Comparison of ENCODE assay signal across 19 cellular contexts in genomic region chr2:2732331-2733119, GRCh38.
A peak's percentile ranks its signal among the peaks of the same experiment; 100 is the strongest.
DNase-seq lines count a peak whose midpoint lies in the region; ATAC-seq and TF ChIP-seq lines count a peak whose summit lies in the region.
"Had no signal": no experiment of that assay in that cellular context is flagged by ENCODE, and none has a peak within 500 bp of the region (broad histone marks: within the 10 kb centered on the region; RNA-seq: fewer than 3 reads in every experiment).

No MANE protein-coding gene starts in this region.

- no peak overlapping the region for H2BK15ac ChIP-seq in IMR-90 (ENCODE audit: low read depth, low read length)
- H2BK15ac ChIP-seq in neuronal stem cell (ENCODE audit: low read length) = no peak overlapping the region

- H2AK5ac ChIP-seq in IMR-90 (ENCODE audit: low read depth, low read length) (no peak overlapping the region), neuronal stem cell (ENCODE audit: low read depth, low read length) (no peak overlapping the region)

- peaks cover 51% of the 10 kb centered on the region for H3K9me3 ChIP-seq in IMR-90 (ENCODE audit: control insufficient read depth, insufficient read depth, low read length)
- no peaks in the 10 kb centered on the region for H3K9me3 ChIP-seq in neuronal stem cell (replicated peaks in 1 of 2; ENCODE audit: control insufficient read depth in 2 of 2, insufficient read depth in 1 of 2, low read depth in 1 of 2, low read length in 2 of 2)
- H3K9me3 ChIP-seq: BE2C, BLaER1, Caco-2 had no signal

- no peak overlapping the region for H3K4me2 ChIP-seq in IMR-90 (ENCODE audit: low read depth, low read length)
- H3K4me2 ChIP-seq in neuronal stem cell (ENCODE audit: insufficient read depth, low read length, poor library complexity, severe bottlenecking) = no peak overlapping the region
- H3K4me2 ChIP-seq: BLaER1 had no signal

- no peaks in the 10 kb centered on the region for H3K79me1 ChIP-seq in IMR-90 (ENCODE audit: low read depth in 1 of 2, low read length in 2 of 2)
- H3K79me1 ChIP-seq in neuronal stem cell (ENCODE audit: low read depth, low read length) = no peaks in the 10 kb centered on the region

- H4K5ac ChIP-seq in IMR-90 (ENCODE audit: low read depth, low read length) = no peak overlapping the region

- CTCF ChIA-PET in IMR-90 (lab: Yijun Ruan, JAX) = no interaction called here
- CTCF ChIA-PET in GM10248 (lab: Yijun Ruan, JAX) = no interaction called here

- H2BK5ac ChIP-seq in IMR-90 (ENCODE audit: low read depth, low read length, poor library complexity, severe bottlenecking) (no peak overlapping the region), neuronal stem cell (ENCODE audit: low read length) (no peak overlapping the region)

- H4K20me1 ChIP-seq in IMR-90 (ENCODE audit: insufficient read depth, low read length) = no peaks in the 10 kb centered on the region
- H4K20me1 ChIP-seq: BLaER1 had no signal

- H3K4me3 Mint-ChIP-seq in nephron progenitor cell = no peak overlapping the region
- H3K4me3 Mint-ChIP-seq: CD4-positive, alpha-beta T cell; CD8-positive, alpha-beta T cell had no signal

- no peak overlapping the region for H2BK12ac ChIP-seq in neuronal stem cell (ENCODE audit: low read length)

- H3K27me3 ChIP-seq in IMR-90 (ENCODE audit: control insufficient read depth, insufficient read depth, low read length) = no peaks in the 10 kb centered on the region
- H3K27me3 ChIP-seq in neuronal stem cell (ENCODE audit: control insufficient read depth in 3 of 3, insufficient read depth in 3 of 3, low read depth in 1 of 3, low read length in 3 of 3) = no peaks in the 10 kb centered on the region
- H3K27me3 ChIP-seq: BE2C, BLaER1 had no signal

- H4K91ac ChIP-seq in IMR-90 (ENCODE audit: insufficient read depth, low read depth, low read length) (no peak overlapping the region), neuronal stem cell (ENCODE audit: low read depth, low read length, poor library complexity) (no peak overlapping the region)

- no peak overlapping the region for H3K18ac ChIP-seq in IMR-90 (ENCODE audit: low read depth, low read length)
- no peak overlapping the region for H3K18ac ChIP-seq in neuronal stem cell (ENCODE audit: low read length)

- H3K4me3 ChIP-seq in IMR-90 (ENCODE audit: insufficient read depth, low read depth, low read length) (no peak overlapping the region), neuronal stem cell (ENCODE audit: low read length in 2 of 2) (no peak overlapping the region)
- H3K4me3 ChIP-seq: BLaER1, GM12878 had no signal

- dilution Hi-C loops in IMR-90 (cut with HindIII; ENCODE audit: low sequenced_read_pairs, unreplicated experiment) = no loop called here

- H2AFZ ChIP-seq in IMR-90 (replicated peaks; ENCODE audit: low read length, poor library complexity) (peak overlapping the region; percentile 32), neuronal stem cell (ENCODE audit: low read length) (no peak overlapping the region)

- no peak for TF ChIP-seq RAD21 in IMR-90 (IDR thresholded peaks at IDR 0.05; ENCODE audit: low read length)

- H3K23ac ChIP-seq in IMR-90 (ENCODE audit: low read depth, low read length) (no peak overlapping the region), neuronal stem cell (ENCODE audit: low read depth, low read length, poor library complexity) (no peak overlapping the region)

- no peak overlapping the region for H3K56ac ChIP-seq in IMR-90 (ENCODE audit: extremely low read depth, insufficient read depth, low read length)

- H3K9me3 Mint-ChIP-seq in nephron progenitor cell = no peaks in the 10 kb centered on the region
- H3K9me3 Mint-ChIP-seq: CD4-positive, alpha-beta T cell; CD8-positive, alpha-beta T cell had no signal

- 43% methylated on average over 3 of the region's 17 CpGs; no CpG with 5 or more reads in 1 of the 2 experiments for WGBS in IMR-90 (ENCODE audit: extremely low coverage in 2 of 2, insufficient read length in 1 of 2), 2 experiments
- no CpG with 5 or more reads among the region's 17 CpGs for WGBS in neuronal stem cell (ENCODE audit: extremely low coverage in 2 of 2, insufficient read length in 2 of 2, insufficient replicate concordance in 1 of 2), 2 donors

- TF ChIP-seq POLR2A in IMR-90 (IDR thresholded peaks at IDR 0.05; ENCODE audit: low read depth, low read length) = no peak

- H3K14ac ChIP-seq in IMR-90 (replicated peaks; ENCODE audit: low read depth, low read length) (no peak overlapping the region), neuronal stem cell (ENCODE audit: low read length) (peak overlapping the region; percentile 89)

- DNase-seq in IMR-90 (no peak), nephron progenitor cell (no peak), neuronal stem cell (ENCODE audit: low spot score) (no peak), NCI-H446 treated with DMSO at 0.1 percent for 48 hours (lab: John Stamatoyannopoulos, UW) (no peak), GM10248 (ENCODE audit: extremely low spot score) (no peak), putamen (ENCODE audit: low spot score) (no peak)
- DNase-seq: 8988T; ACHN; BE2C; C1 segment of cervical spinal cord; Caco-2; Calu3; CD4-positive, alpha-beta T cell; CD8-positive, alpha-beta T cell; DMS79 treated with DMSO at 0.1 percent for 48 hours; GF-D8 had no signal

- H3K27ac Mint-ChIP-seq in nephron progenitor cell = peak overlapping the region; percentile 35
- H3K27ac Mint-ChIP-seq: CD4-positive, alpha-beta T cell; CD8-positive, alpha-beta T cell had no signal

- no peak overlapping the region for H3K4ac ChIP-seq in IMR-90 (ENCODE audit: low read depth, low read length)
- no peak overlapping the region for H3K4ac ChIP-seq in neuronal stem cell (ENCODE audit: low read length)

- no peak overlapping the region for H4K8ac ChIP-seq in IMR-90 (ENCODE audit: low read depth in 2 of 2, low read length in 2 of 2)
- H4K8ac ChIP-seq in neuronal stem cell (ENCODE audit: low read depth, low read length) = no peak overlapping the region

- H3K9ac ChIP-seq in IMR-90 (ENCODE audit: low read depth, low read length) = no peak overlapping the region
- no peak overlapping the region for H3K9ac ChIP-seq in neuronal stem cell (ENCODE audit: low read depth, low read length, poor library complexity)
- H3K9ac ChIP-seq: BLaER1 had no signal

- ATAC-seq in IMR-90 (ENCODE audit: low read depth) (no peak), GM18502 (IDR thresholded peaks at IDR 0.05; ENCODE audit: poor library complexity, unreplicated experiment) (no peak)
- ATAC-seq: CD8-positive, alpha-beta T cell; GM12878 had no signal

- H3K27me3 Mint-ChIP-seq in nephron progenitor cell (ENCODE audit: low read depth, poor library complexity) = no peaks in the 10 kb centered on the region
- H3K27me3 Mint-ChIP-seq: CD4-positive, alpha-beta T cell had no signal

- no peaks in the 10 kb centered on the region for H3K9me1 ChIP-seq in IMR-90 (ENCODE audit: insufficient read depth, low read length)

- intact Hi-C loops in IMR-90 (cut with micrococcal nuclease) = no loop called here

- in situ Hi-C loops in IMR-90 (cut with MboI; ENCODE audit: low sequenced_read_pairs) = no loop called here

- H3K4me1 Mint-ChIP-seq in nephron progenitor cell = peaks cover 27% of the 10 kb centered on the region

- H2BK20ac ChIP-seq in IMR-90 (ENCODE audit: low read depth, low read length) = no peak overlapping the region

- TF ChIP-seq CTCF in IMR-90 (conservative IDR thresholded peaks at IDR 0.05; ENCODE audit: low read depth, low read length) = no peak
- TF ChIP-seq CTCF in nephron progenitor cell (IDR thresholded peaks at IDR 0.05) = no peak
- no peak for TF ChIP-seq CTCF in GM10248 (IDR thresholded peaks at IDR 0.05; ENCODE audit: control extremely low read depth, extremely low read depth, low read depth, missing control alignments)

- no peak overlapping the region for H3K27ac ChIP-seq in IMR-90 (ENCODE audit: insufficient read depth, low read length)
- H3K27ac ChIP-seq in neuronal stem cell (replicated peaks; ENCODE audit: low read length) = no peak overlapping the region
- H3K27ac ChIP-seq: BLaER1 had no signal

- no peaks in the 10 kb centered on the region for H3K36me3 ChIP-seq in IMR-90 (ENCODE audit: control insufficient read depth, insufficient read depth, low read length)
- H3K36me3 ChIP-seq in neuronal stem cell (replicated peaks in 1 of 2; ENCODE audit: control insufficient read depth in 2 of 2, insufficient read depth in 2 of 2, low read length in 2 of 2) = no peaks in the 10 kb centered on the region
- H3K36me3 ChIP-seq: BE2C, BLaER1 had no signal

- no peak overlapping the region for H2AK9ac ChIP-seq in IMR-90 (replicated peaks; ENCODE audit: low read depth, low read length, poor library complexity)

- POLR2A ChIA-PET in IMR-90 (lab: Charles Lee; ENCODE audit: unreplicated experiment) = no interaction called here
- POLR2A ChIA-PET in GM10248 (lab: Yijun Ruan, JAX) = no interaction called here

- H2BK120ac ChIP-seq in IMR-90 (ENCODE audit: low read depth, low read length) (no peak overlapping the region), neuronal stem cell (ENCODE audit: low read depth, low read length) (no peak overlapping the region)

- no peaks in the 10 kb centered on the region for H3K36me3 Mint-ChIP-seq in nephron progenitor cell (ENCODE audit: low read depth)
- H3K36me3 Mint-ChIP-seq: CD8-positive, alpha-beta T cell had no signal

- H3K4me1 ChIP-seq in IMR-90 (ENCODE audit: control insufficient read depth, insufficient read depth, low read length) (no peaks in the 10 kb centered on the region), neuronal stem cell (ENCODE audit: control insufficient read depth in 2 of 2, insufficient read depth in 1 of 2, low read depth in 1 of 2, low read length in 2 of 2) (peaks cover 0 to 4% of the 10 kb centered on the region in 2 donors)
- H3K4me1 ChIP-seq: BE2C, BLaER1, Caco-2 had no signal

- no TSS peak for BruUV-seq in IMR-90 (replicated peaks; lab: Mats Ljungman, UMichigan)

TF ChIP-seq in IMR-90, 13 proteins besides CTCF, POLR2A, EP300 and RAD21:
- no peak for TF ChIP-seq ELK1 (IDR thresholded peaks at IDR 0.05; ENCODE audit: borderline replicate concordance, low read depth, low read length)
- TF ChIP-seq SMC3 (IDR thresholded peaks at IDR 0.05; ENCODE audit: low read depth, low read length) = no peak
- no peak for TF ChIP-seq CEBPB (IDR thresholded peaks at IDR 0.05; ENCODE audit: low read depth, low read length)
- TF ChIP-seq BHLHE40 (IDR thresholded peaks at IDR 0.05; ENCODE audit: low read depth, low read length) = no peak
- TF ChIP-seq CHD1 (IDR thresholded peaks at IDR 0.05; ENCODE audit: low read depth, low read length) = no peak
- no peak for TF ChIP-seq RFX5 (IDR thresholded peaks at IDR 0.05; ENCODE audit: low read depth, low read length)
- no peak for TF ChIP-seq NFE2L2 (IDR thresholded peaks at IDR 0.05; ENCODE audit: low read depth, low read length)
